In the genomic region with DNA sequence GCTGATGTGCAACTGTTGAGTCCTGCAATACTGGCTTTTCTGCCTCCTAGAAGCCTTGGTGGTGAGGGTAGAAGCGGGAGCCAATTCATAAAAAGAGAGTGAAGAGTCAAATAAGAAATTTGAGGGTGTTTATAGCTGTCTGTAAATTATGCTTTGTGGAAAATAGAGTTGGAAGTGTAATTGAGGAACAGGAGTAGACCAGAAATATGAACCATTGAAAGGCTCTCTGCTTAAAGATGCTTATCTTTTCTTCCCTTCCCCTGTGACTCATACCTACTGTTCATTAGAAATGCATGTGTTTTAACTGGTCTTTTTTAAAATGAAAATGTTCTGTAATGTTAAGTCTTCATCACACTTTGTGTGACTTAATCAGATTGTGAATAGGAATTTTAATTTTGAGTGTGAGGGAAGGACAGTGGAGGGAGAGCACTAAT, we compare ENCODE assay signal across 9 cellular contexts.
DNase-seq lines count a peak whose midpoint lies in the region; ATAC-seq, FAIRE-seq and TF ChIP-seq lines count a peak whose summit lies in the region.
"Had no signal": no experiment of that assay in that cellular context is flagged by ENCODE, and none has a peak within 500 bp of the region (broad histone marks: within the 10 kb centered on the region; RNA-seq: fewer than 3 reads in every experiment).

No MANE protein-coding gene starts in this region.

- peak; percentile 56 for TF ChIP-seq EP300 in K562 (IDR thresholded peaks at IDR 0.05; ENCODE audit: low read length)

- no peaks in the 10 kb centered on the region for H3K9me1 ChIP-seq in K562 (ENCODE audit: control insufficient read depth, insufficient read depth, low read length)

- FAIRE-seq in K562 (lab: Jason Lieb, UNC): peak; percentile 84

- peaks cover 28% of the 10 kb centered on the region for H3K4me1 ChIP-seq in GM23248 (ENCODE audit: insufficient read depth)
- peaks cover 62% of the 10 kb centered on the region for H3K4me1 ChIP-seq in OCI-LY1 (ENCODE audit: insufficient read depth, low read length, severe bottlenecking)
- H3K4me1 ChIP-seq in K562 (replicated peaks in 1 of 2; ENCODE audit: control insufficient read depth in 2 of 2, insufficient read depth in 2 of 2, low read length in 2 of 2): peaks cover 18 to 56% of the 10 kb centered on the region in 2 experiments
- peaks cover 5 to 27% of the 10 kb centered on the region in 2 donors for H3K4me1 ChIP-seq in neuronal stem cell (ENCODE audit: control insufficient read depth in 2 of 2, insufficient read depth in 1 of 2, low read depth in 1 of 2, low read length in 2 of 2)

- no peak overlapping the region for H2BK5ac ChIP-seq in neuronal stem cell (ENCODE audit: low read length)

- no peaks in the 10 kb centered on the region for H3K79me1 ChIP-seq in neuronal stem cell (ENCODE audit: low read depth, low read length)

- ATAC-seq in K562 (peak; percentile 75), HG03095 (IDR thresholded peaks at IDR 0.05; ENCODE audit: unreplicated experiment) (no peak), GM19328 (IDR thresholded peaks at IDR 0.05; ENCODE audit: unreplicated experiment) (no peak)

- TF ChIP-seq CTCF in OCI-LY1 (IDR thresholded peaks at IDR 0.05; ENCODE audit: low read length): no peak
- no peak for TF ChIP-seq CTCF in K562 (IDR thresholded peaks at IDR 0.05 in 2 of 3, conservative IDR thresholded peaks at IDR 0.05 in 1 of 3; ENCODE audit: insufficient read depth in 2 of 3, low read depth in 1 of 3, low read length in 3 of 3)
- no peak for TF ChIP-seq CTCF in retinal pigment epithelial cell (conservative IDR thresholded peaks at IDR 0.05; ENCODE audit: low read depth, low read length)

- no peak overlapping the region for H2BK120ac ChIP-seq in neuronal stem cell (ENCODE audit: low read depth, low read length)

- no peaks in the 10 kb centered on the region for H3K9me3 ChIP-seq in GM23248 (ENCODE audit: low read depth)
- peaks cover 3% of the 10 kb centered on the region for H3K9me3 ChIP-seq in OCI-LY1 (ENCODE audit: low read length)
- H3K9me3 ChIP-seq in K562 (replicated peaks; ENCODE audit: control insufficient read depth, insufficient read depth, low read depth, low read length): no peaks in the 10 kb centered on the region
- H3K9me3 ChIP-seq in neuronal stem cell (replicated peaks in 1 of 2; ENCODE audit: control insufficient read depth in 2 of 2, insufficient read depth in 1 of 2, low read depth in 1 of 2, low read length in 2 of 2): peaks cover 1 to 25% of the 10 kb centered on the region in 2 donors

- no peaks in the 10 kb centered on the region; the same call in 1 of the 2 replicates for H3K36me3 ChIP-seq in GM23248 (ENCODE audit: low read depth)
- H3K36me3 ChIP-seq in OCI-LY1 (ENCODE audit: insufficient read depth, low read length): peaks cover 51% of the 10 kb centered on the region
- H3K36me3 ChIP-seq in K562 (ENCODE audit: control insufficient read depth, insufficient read depth, low read length): peaks cover 29% of the 10 kb centered on the region
- peaks cover 0 to 6% of the 10 kb centered on the region in 2 donors for H3K36me3 ChIP-seq in neuronal stem cell (replicated peaks in 1 of 2; ENCODE audit: control insufficient read depth in 2 of 2, insufficient read depth in 2 of 2, low read length in 2 of 2)

- no peak overlapping the region for H3K23ac ChIP-seq in neuronal stem cell (ENCODE audit: low read depth, low read length, poor library complexity)

- H3K9ac ChIP-seq in GM23248 (no peak overlapping the region), OCI-LY1 (ENCODE audit: low read length) (no peak overlapping the region), K562 (ENCODE audit: insufficient read depth in 1 of 2, low read depth in 2 of 2, low read length in 2 of 2) (peak overlapping the region in 1 of 2 experiments; percentile 57; a peak in 2 of 4 replicates), neuronal stem cell (ENCODE audit: low read depth, low read length, poor library complexity) (no peak overlapping the region)

- H3K18ac ChIP-seq in neuronal stem cell (ENCODE audit: low read length): no peak overlapping the region

- H3K14ac ChIP-seq in neuronal stem cell (ENCODE audit: low read length): no peak overlapping the region

- CTCF ChIA-PET in K562 (lab: Yijun Ruan, JAX; ENCODE audit: low intra/inter-chr PET ratio): no interaction called here

- H4K20me1 ChIP-seq in GM23248 (ENCODE audit: insufficient read depth) (no peaks in the 10 kb centered on the region; the same call in 1 of the 2 replicates), OCI-LY1 (ENCODE audit: insufficient read depth, low read length) (no peaks in the 10 kb centered on the region), K562 (replicated peaks; ENCODE audit: control insufficient read depth, insufficient read depth, low read length) (no peaks in the 10 kb centered on the region)

- POLR2A ChIA-PET in K562 (lab: Yijun Ruan, JAX): interaction anchor here (1.2 to 1.3 kb wide), 2 partner anchors 45 to 80 kb away, joined by 3 read pairs; a partner anchor contains a TSS

- H2BK12ac ChIP-seq in neuronal stem cell (ENCODE audit: low read length): no peak overlapping the region

- BruUV-seq in K562 (replicated peaks; lab: Mats Ljungman, UMichigan): no TSS peak

- H3K79me2 ChIP-seq in GM23248 (ENCODE audit: insufficient read depth) (peaks cover 30% of the 10 kb centered on the region), OCI-LY1 (ENCODE audit: insufficient read depth, low read length) (peaks cover 43% of the 10 kb centered on the region), K562 (ENCODE audit: control insufficient read depth, insufficient read depth, low read length) (peaks cover 91% of the 10 kb centered on the region)

- intact Hi-C loops in K562 (cut with micrococcal nuclease): no loop called here
- intact Hi-C loops in posterior cingulate gyrus (cut with DNase I): no loop called here

- H3K9me2 ChIP-seq in GM23248 (ENCODE audit: insufficient read depth) (no peaks in the 10 kb centered on the region), OCI-LY1 (ENCODE audit: low read depth, low read length) (no peaks in the 10 kb centered on the region)

- no peak overlapping the region for H3K4ac ChIP-seq in neuronal stem cell (ENCODE audit: low read length)

- no peak overlapping the region for H2AFZ ChIP-seq in GM23248
- no peak overlapping the region for H2AFZ ChIP-seq in OCI-LY1 (ENCODE audit: low read length)
- H2AFZ ChIP-seq in K562 (ENCODE audit: low read depth, low read length): peak overlapping the region; percentile 49
- H2AFZ ChIP-seq in neuronal stem cell (ENCODE audit: low read length): no peak overlapping the region

- H3K4me2 ChIP-seq in GM23248 (ENCODE audit: unreplicated experiment) (peak overlapping the region; percentile 14), OCI-LY1 (ENCODE audit: low read length) (no peak overlapping the region), K562 (ENCODE audit: insufficient read depth, low read length) (peak overlapping the region; percentile 55), neuronal stem cell (ENCODE audit: insufficient read depth, low read length, poor library complexity, severe bottlenecking) (no peak overlapping the region)

- no peak overlapping the region for H2BK15ac ChIP-seq in neuronal stem cell (ENCODE audit: low read length)

- no peak overlapping the region for H4K91ac ChIP-seq in neuronal stem cell (ENCODE audit: low read depth, low read length, poor library complexity)

- DNase-seq in GM23248 (peak; percentile 83), K562 (ENCODE audit: extremely low read depth in 1 of 4, low spot score in 3 of 4) (peak; percentile 50 to 75 (median 64)), retinal pigment epithelial cell (ENCODE audit: low read depth) (peak; percentile 50), posterior cingulate gyrus (no peak), neuronal stem cell (ENCODE audit: low spot score) (no peak)
- DNase-seq: heart right ventricle had no signal

- 88 to 90% methylated on average over 1 of the region's 1 CpG for WGBS in GM23248 (ENCODE audit: low coverage in 1 of 2, low lambda C conversion rate in 2 of 2, missing lambda C conversion rate in 2 of 2), 2 experiments
- WGBS in K562 (ENCODE audit: insufficient coverage, low coverage, missing lambda C conversion rate): 0% methylated on average over 1 of the region's 1 CpG
- no CpG with 5 or more reads among the region's 1 CpG for WGBS in neuronal stem cell (ENCODE audit: extremely low coverage in 2 of 2, insufficient read length in 2 of 2, insufficient replicate concordance in 1 of 2), 2 donors

- TF ChIP-seq POLR2A in K562 (conservative IDR thresholded peaks at IDR 0.05): no peak

- H3F3A ChIP-seq in GM23248 (ENCODE audit: insufficient read depth) (peaks cover 24% of the 10 kb centered on the region), OCI-LY1 (ENCODE audit: insufficient read depth, low read length) (no peaks in the 10 kb centered on the region)

- no peaks in the 10 kb centered on the region for H3K27me3 ChIP-seq in GM23248 (replicated peaks; ENCODE audit: insufficient read depth)
- no peaks in the 10 kb centered on the region for H3K27me3 ChIP-seq in OCI-LY1 (ENCODE audit: insufficient read depth, low read length)
- H3K27me3 ChIP-seq in K562 (ENCODE audit: control insufficient read depth in 2 of 2, insufficient read depth in 2 of 2, low read length in 2 of 2): no peaks in the 10 kb centered on the region
- H3K27me3 ChIP-seq in neuronal stem cell (ENCODE audit: control insufficient read depth in 3 of 3, insufficient read depth in 3 of 3, low read depth in 1 of 3, low read length in 3 of 3): no peaks in the 10 kb centered on the region
- H3K27me3 ChIP-seq: heart right ventricle had no signal

- H2AK5ac ChIP-seq in neuronal stem cell (ENCODE audit: low read depth, low read length): no peak overlapping the region

- TF ChIP-seq RAD21 in K562 (CRISPR knock-in tag; conservative IDR thresholded peaks at IDR 0.05 in 1 of 2, IDR thresholded peaks at IDR 0.05 in 1 of 2): no peak

- H3K4me3 ChIP-seq in GM23248: no peak overlapping the region
- no peak overlapping the region for H3K4me3 ChIP-seq in OCI-LY1 (ENCODE audit: low read depth, low read length, poor library complexity, severe bottlenecking)
- H3K4me3 ChIP-seq in K562: no peak overlapping the region
- H3K4me3 ChIP-seq in retinal pigment epithelial cell (ENCODE audit: low read length): no peak overlapping the region
- no peak overlapping the region for H3K4me3 ChIP-seq in neuronal stem cell (ENCODE audit: low read length in 2 of 2)
- H3K4me3 ChIP-seq: heart right ventricle had no signal

- H4K8ac ChIP-seq in neuronal stem cell (ENCODE audit: low read depth, low read length): no peak overlapping the region

- H3K27ac ChIP-seq in GM23248 (peak overlapping the region; percentile 47), OCI-LY1 (ENCODE audit: low read depth, low read length, poor library complexity, severe bottlenecking) (peak overlapping the region; percentile 90), K562 (ENCODE audit: extremely low read depth, low read depth, low read length) (peak overlapping the region; percentile 84), neuronal stem cell (replicated peaks; ENCODE audit: low read length) (no peak overlapping the region)
- H3K27ac ChIP-seq: heart right ventricle had no signal

- in situ Hi-C loops in GM23248 (cut with MboI): loop anchor here (10.0 kb wide), 1 partner anchor 64 kb away; no protein-coding TSS in a partner anchor
- in situ Hi-C loops in K562 (cut with MboI): no loop called here

TF ChIP-seq in K562, 482 proteins besides CTCF, POLR2A, EP300 and RAD21 (continues in another document):
- peak; percentile 80 for TF ChIP-seq DMBX1 (CRISPR knock-in tag; IDR thresholded peaks at IDR 0.05; ENCODE audit: borderline replicate concordance)

Comparison
In these comparisons a context has a peak if more than half of its experiments do, and no peak if none do; other contexts are left out.
1. DNase-seq: peak in GM23248 (single experiment), K562 (4 of 4) and retinal pigment epithelial cell (single experiment); none in posterior cingulate gyrus (0 of 10) and neuronal stem cell (single experiment).
2. H3K4me2 ChIP-seq: peak in GM23248 (single experiment) and K562 (single experiment); none in OCI-LY1 (single experiment) and neuronal stem cell (single experiment).